In the genomic region with DNA sequence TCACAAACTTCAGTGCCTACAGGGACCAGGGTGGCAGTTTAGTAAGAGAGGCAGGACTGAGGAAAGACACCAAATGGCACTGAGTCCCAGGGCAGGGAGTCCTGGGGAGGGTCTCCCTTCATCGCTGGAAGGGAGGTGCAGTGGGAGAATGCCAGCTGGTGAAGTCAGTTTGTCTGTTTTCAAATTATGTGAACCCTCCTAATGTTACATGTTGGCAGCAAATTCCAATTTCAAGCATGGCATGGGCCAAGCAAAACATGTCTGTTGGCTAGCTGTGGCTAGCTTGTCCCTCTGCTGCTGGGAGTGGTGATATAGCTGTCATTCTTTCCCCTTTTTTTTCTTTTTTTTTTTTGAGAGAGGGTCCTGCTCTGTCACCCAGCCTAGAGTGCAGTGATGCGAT, we compare ENCODE assay signal across 12 cellular contexts.
"Had no signal": no experiment of that assay in that cellular context is flagged by ENCODE, and none has a peak within 500 bp of the region (broad histone marks: within the 10 kb centered on the region; RNA-seq: fewer than 3 reads in every experiment).

No MANE protein-coding gene starts in this region.

- H3K36me3 ChIP-seq: neutrophil had no signal

- H3K9me3 ChIP-seq: neutrophil had no signal

- H3K4me3 ChIP-seq: lung had no signal

- H3K27me3 ChIP-seq: neutrophil had no signal

- H3K27ac ChIP-seq: neutrophil had no signal

- ATAC-seq: naive thymus-derived CD8-positive, alpha-beta T cell; stimulated activated naive B cell treated with anti-CD40 and anti-IgM and Interleukin-4, amounts not matched to agents 10 μg/mL and 1 μg/mL and 100 μg/mL, for 72 hours had no signal

- DNase-seq: activated CD4-positive, alpha-beta T cell treated with anti-CD3 and anti-CD28 coated beads, Interleukin-2, amount 50 U/mL, for 1 hour; activated effector memory CD4-positive, alpha-beta T cell treated with Interleukin-2 at 50 U/mL for 16 hours; activated T-cell treated with anti-CD3 and anti-CD28 coated beads, Interleukin-2, amount 50 U/mL, for 1 hour; amniotic stem cell; hippocampal formation; naive thymus-derived CD8-positive, alpha-beta T cell; stimulated activated CD4-positive, alpha-beta T cell treated with anti-CD3 and anti-CD28 coated beads, Interleukin-2, amount 100 ng/mL, for 24 hours; stimulated activated naive B cell treated with anti-CD40 and anti-IgM and Interleukin-4, amounts not matched to agents 10 μg/mL and 1 μg/mL and 100 μg/mL, for 72 hours; substantia nigra; T-helper 2 cell had no signal
